In the genomic region with DNA sequence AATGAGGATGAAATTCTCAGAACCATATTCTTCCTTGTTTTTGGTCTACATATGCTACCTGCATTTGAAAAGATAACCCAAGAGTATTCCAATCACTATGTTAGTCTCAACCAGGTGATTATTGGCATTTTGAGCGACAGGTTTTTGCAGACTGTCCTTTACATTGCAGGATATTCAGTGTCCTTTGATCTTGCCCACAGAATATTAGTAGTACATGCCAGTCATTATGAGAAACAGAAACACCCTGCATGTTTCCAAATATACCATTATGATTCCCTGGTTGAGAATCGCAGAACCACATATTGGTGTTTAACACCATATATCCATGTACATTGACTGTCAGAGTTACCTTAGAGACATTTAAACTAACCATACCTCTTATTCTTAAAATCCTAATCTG, we compare ENCODE assay signal across 1 cellular context.
A peak's percentile ranks its signal among the peaks of the same experiment; 100 is the strongest.
TF ChIP-seq lines count a peak whose summit lies in the region.

No MANE protein-coding gene starts in this region.

TF ChIP-seq in GM12878, 131 proteins besides CTCF, POLR2A, EP300 and RAD21:
- TF ChIP-seq TCF7 (IDR thresholded peaks at IDR 0.05; ENCODE audit: borderline replicate concordance): peak; percentile 86; the same call in 1 of the 2 replicates
- TF ChIP-seq NFIC (IDR thresholded peaks at IDR 0.05; ENCODE audit: low read depth, low read length): peak; percentile 53; the same call in 1 of the 2 replicates
- TF ChIP-seq CREM (IDR thresholded peaks at IDR 0.05; ENCODE audit: low read depth): 0 out of 2 replicates have a peak, but pooled peaks have one; percentile 15
- TF ChIP-seq FOXM1 (IDR thresholded peaks at IDR 0.05; ENCODE audit: low read depth, low read length): peak; percentile 68; the same call in 1 of the 2 replicates
- TF ChIP-seq PML (IDR thresholded peaks at IDR 0.05; ENCODE audit: low read length): 0 out of 2 replicates have a peak, but pooled peaks have one; percentile 56
- 0 out of 2 replicates have a peak, but pooled peaks have one; percentile 10 for TF ChIP-seq CREB1 (IDR thresholded peaks at IDR 0.05; ENCODE audit: low read depth)
- TF ChIP-seq, protein P1, sequence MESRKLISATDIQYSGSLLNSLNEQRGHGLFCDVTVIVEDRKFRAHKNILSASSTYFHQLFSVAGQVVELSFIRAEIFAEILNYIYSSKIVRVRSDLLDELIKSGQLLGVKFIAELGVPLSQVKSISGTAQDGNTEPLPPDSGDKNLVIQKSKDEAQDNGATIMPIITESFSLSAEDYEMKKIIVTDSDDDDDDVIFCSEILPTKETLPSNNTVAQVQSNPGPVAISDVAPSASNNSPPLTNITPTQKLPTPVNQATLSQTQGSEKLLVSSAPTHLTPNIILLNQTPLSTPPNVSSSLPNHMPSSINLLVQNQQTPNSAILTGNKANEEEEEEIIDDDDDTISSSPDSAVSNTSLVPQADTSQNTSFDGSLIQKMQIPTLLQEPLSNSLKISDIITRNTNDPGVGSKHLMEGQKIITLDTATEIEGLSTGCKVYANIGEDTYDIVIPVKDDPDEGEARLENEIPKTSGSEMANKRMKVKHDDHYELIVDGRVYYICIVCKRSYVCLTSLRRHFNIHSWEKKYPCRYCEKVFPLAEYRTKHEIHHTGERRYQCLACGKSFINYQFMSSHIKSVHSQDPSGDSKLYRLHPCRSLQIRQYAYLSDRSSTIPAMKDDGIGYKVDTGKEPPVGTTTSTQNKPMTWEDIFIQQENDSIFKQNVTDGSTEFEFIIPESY (IDR thresholded peaks at IDR 0.05): no peak
- TF ChIP-seq IKZF2 (IDR thresholded peaks at IDR 0.05): no peak
- TF ChIP-seq JUNB (IDR thresholded peaks at IDR 0.05): peak; percentile 66
- TF ChIP-seq RUNX3 (IDR thresholded peaks at IDR 0.05; ENCODE audit: low read length): peak; percentile 78
- no peak for TF ChIP-seq NRF1 (conservative IDR thresholded peaks at IDR 0.05; ENCODE audit: low read depth, low read length)
- no peak for TF ChIP-seq MEF2B (IDR thresholded peaks at IDR 0.05; ENCODE audit: partially characterized antibody, poor library complexity, severe bottlenecking)
- 0 out of 2 replicates have a peak, but pooled peaks have one; percentile 39 for TF ChIP-seq MTA3 (IDR thresholded peaks at IDR 0.05; ENCODE audit: borderline replicate concordance, low read length)
- TF ChIP-seq, protein P2, sequence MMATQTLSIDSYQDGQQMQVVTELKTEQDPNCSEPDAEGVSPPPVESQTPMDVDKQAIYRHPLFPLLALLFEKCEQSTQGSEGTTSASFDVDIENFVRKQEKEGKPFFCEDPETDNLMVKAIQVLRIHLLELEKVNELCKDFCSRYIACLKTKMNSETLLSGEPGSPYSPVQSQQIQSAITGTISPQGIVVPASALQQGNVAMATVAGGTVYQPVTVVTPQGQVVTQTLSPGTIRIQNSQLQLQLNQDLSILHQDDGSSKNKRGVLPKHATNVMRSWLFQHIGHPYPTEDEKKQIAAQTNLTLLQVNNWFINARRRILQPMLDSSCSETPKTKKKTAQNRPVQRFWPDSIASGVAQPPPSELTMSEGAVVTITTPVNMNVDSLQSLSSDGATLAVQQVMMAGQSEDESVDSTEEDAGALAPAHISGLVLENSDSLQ (IDR thresholded peaks at IDR 0.05): peak; percentile 52
- TF ChIP-seq, protein P3, sequence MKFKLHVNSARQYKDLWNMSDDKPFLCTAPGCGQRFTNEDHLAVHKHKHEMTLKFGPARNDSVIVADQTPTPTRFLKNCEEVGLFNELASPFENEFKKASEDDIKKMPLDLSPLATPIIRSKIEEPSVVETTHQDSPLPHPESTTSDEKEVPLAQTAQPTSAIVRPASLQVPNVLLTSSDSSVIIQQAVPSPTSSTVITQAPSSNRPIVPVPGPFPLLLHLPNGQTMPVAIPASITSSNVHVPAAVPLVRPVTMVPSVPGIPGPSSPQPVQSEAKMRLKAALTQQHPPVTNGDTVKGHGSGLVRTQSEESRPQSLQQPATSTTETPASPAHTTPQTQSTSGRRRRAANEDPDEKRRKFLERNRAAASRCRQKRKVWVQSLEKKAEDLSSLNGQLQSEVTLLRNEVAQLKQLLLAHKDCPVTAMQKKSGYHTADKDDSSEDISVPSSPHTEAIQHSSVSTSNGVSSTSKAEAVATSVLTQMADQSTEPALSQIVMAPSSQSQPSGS (IDR thresholded peaks at IDR 0.05; ENCODE audit: low read length): peak; percentile 36; the same call in 1 of the 2 replicates
- peak in 1 of 2 experiments; percentile 19; a peak in 1 of 4 replicates for TF ChIP-seq ETV6 (conservative IDR thresholded peaks at IDR 0.05 in 1 of 2, IDR thresholded peaks at IDR 0.05 in 1 of 2; ENCODE audit: borderline replicate concordance in 1 of 2, low read depth in 1 of 2)
- peak; percentile 74; the same call in 1 of the 2 replicates for TF ChIP-seq MEF2A (IDR thresholded peaks at IDR 0.05; ENCODE audit: insufficient read depth, low read depth, low read length)
- peak; percentile 24; the same call in 1 of the 2 replicates for TF ChIP-seq IRF4 (IDR thresholded peaks at IDR 0.05; ENCODE audit: low read depth, low read length)
TF ChIP-seq in GM12878: peak in this region for 14.
